Comparison of ENCODE assay signal across 8 cellular contexts in the genomic region with DNA sequence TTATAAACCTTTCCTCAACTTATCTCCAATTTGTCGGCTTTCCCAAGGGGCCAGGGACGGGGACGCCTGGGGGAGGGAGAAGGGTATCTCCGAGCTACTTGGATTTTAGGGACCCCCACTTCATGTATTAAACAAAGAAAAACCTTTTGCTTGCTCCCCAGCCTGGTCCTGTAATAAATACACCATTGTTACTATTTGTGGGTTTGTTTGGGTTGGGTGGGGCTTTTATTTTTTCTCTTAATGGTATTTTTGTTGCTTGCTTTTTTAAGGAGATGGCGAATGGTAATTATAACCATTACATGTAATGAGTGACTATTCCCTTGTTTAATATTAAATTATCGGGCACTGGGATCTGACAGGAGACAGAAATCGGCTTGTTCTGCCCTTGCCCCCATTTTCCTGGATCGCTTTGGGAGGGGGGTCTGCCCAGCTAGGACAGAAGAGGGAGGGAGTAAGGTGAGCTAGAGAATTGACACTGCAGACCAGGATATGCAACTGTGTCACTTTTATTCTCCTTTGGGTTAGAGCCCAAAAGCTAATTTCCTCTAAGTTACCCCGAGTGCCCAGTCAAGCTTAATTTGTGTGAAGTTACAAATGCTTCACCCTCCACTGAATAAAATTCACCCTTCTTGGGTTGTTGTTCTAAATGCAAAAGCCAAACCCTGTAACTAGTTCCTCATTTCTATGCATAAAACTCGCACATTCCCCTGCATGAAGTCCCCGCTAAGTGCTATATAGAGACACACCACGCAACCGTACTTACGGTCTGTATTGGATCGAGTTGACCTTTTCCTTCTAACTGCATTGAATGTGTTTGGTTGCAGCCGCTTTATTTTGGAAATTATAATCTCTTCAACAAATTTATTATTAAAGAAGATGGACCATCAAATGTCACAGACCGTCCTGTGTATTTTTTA. TPM values are rescaled to one million over a fixed set of nuclear protein-coding genes. Genes with fewer than 3 reads are reported as not detected.
DNase-seq lines count a peak whose midpoint lies in the region; ATAC-seq and TF ChIP-seq lines count a peak whose summit lies in the region.

No MANE protein-coding gene starts in this region.

- H3K79me2 ChIP-seq in osteoblast (ENCODE audit: insufficient read depth, low read length), result peaks cover 5% of the 10 kb centered on the region

- H3K9ac ChIP-seq in SK-N-MC (ENCODE audit: insufficient read length), result peak overlapping the region; percentile 73

- H3K4me1 ChIP-seq in osteoblast (ENCODE audit: insufficient read depth, low read length), result peaks cover 35% of the 10 kb centered on the region

- ATAC-seq in GM19328 (IDR thresholded peaks at IDR 0.05; ENCODE audit: unreplicated experiment) (peak; percentile 41), HG03378 (IDR thresholded peaks at IDR 0.05; ENCODE audit: unreplicated experiment) (peak; percentile 50)

- no peak for DNase-seq in BJ (ENCODE audit: low read depth)
- no peak for DNase-seq in SK-N-MC (ENCODE audit: low read depth, low spot score)
- DNase-seq in fibroblast of pulmonary artery (ENCODE audit: low read depth), result peak; percentile 50
- no peak for DNase-seq in osteoblast (ENCODE audit: insufficient read length, low spot score, missing footprints)
- no peak for DNase-seq in activated CD4-positive, alpha-beta T cell treated with anti-CD3 and anti-CD28 coated beads for 1 hour
- no peak for DNase-seq in NCI-H128 (lab: John Stamatoyannopoulos, UW; ENCODE audit: unreplicated experiment)

- CTCF ChIA-PET in BJ (lab: Yijun Ruan, JAX), result interaction anchor here (0.6 kb wide), 1 partner anchor 29 kb away, joined by 5 read pairs; no protein-coding TSS in a partner anchor

- no peaks in the 10 kb centered on the region for H3K9me3 ChIP-seq in SK-N-MC (ENCODE audit: low read depth, low read length)
- H3K9me3 ChIP-seq in osteoblast (ENCODE audit: low read depth, low read length), result no peaks in the 10 kb centered on the region

- peaks cover 20% of the 10 kb centered on the region for H3K27me3 ChIP-seq in BJ (ENCODE audit: control insufficient read depth, insufficient read depth, low read length)
- H3K27me3 ChIP-seq in osteoblast (ENCODE audit: insufficient read depth, low read length), result peaks cover 14% of the 10 kb centered on the region

- peak overlapping the region; percentile 99 for H3K4me2 ChIP-seq in osteoblast (ENCODE audit: insufficient read depth, low read length)

- TF ChIP-seq CTCF in BJ (IDR thresholded peaks at IDR 0.05; ENCODE audit: insufficient read depth, low read depth, low read length) (no peak), fibroblast of pulmonary artery (IDR thresholded peaks at IDR 0.05; ENCODE audit: low read length, missing control alignments) (no peak), osteoblast (IDR thresholded peaks at IDR 0.05; ENCODE audit: extremely low read depth, low read depth, low read length) (no peak)

- peak overlapping the region; percentile 91 for H2AFZ ChIP-seq in osteoblast (ENCODE audit: low read length)

- no peaks in the 10 kb centered on the region for H4K20me1 ChIP-seq in osteoblast (ENCODE audit: insufficient read depth, low read length)

- H3K27ac ChIP-seq in SK-N-MC (peak overlapping the region; percentile 93), osteoblast (ENCODE audit: low read depth, low read length) (peak overlapping the region; percentile 77)

- POLR2A ChIA-PET in BJ (lab: Charles Lee), result no interaction called here

- H3K36me3 ChIP-seq in BJ (ENCODE audit: control insufficient read depth, insufficient read depth, low read length) (no peaks in the 10 kb centered on the region), SK-N-MC (ENCODE audit: insufficient read depth, low read length) (no peaks in the 10 kb centered on the region), osteoblast (ENCODE audit: insufficient read depth, low read length) (no peaks in the 10 kb centered on the region)

- H3K4me3 ChIP-seq in BJ (ENCODE audit: low read depth, low read length) (peak overlapping the region; percentile 19), SK-N-MC (peak overlapping the region; percentile 78), fibroblast of pulmonary artery (replicated peaks; ENCODE audit: low read depth, low read length) (peak overlapping the region; percentile 76), osteoblast (ENCODE audit: insufficient read depth, low read length) (peak overlapping the region; percentile 79)

RNA-seq across cellular contexts. Expression of a gene that starts 1.6 kb away (rescaled TPM):
- polyA plus RNA-seq in BJ (2011; rRNA removed), result 0.43 and 0.54 TPM in 2 replicates
- 0.43 and 1.1 TPM in 2 replicates for polyA minus RNA-seq in BJ (2011; rRNA and poly(A)+ RNA removed)
- total RNA-seq in osteoblast, result 11.6 and 14.7 TPM in 2 replicates

Comparison
In these comparisons a context has a peak if more than half of its experiments do, and no peak if none do; other contexts are left out.
1. H3K4me3 ChIP-seq: peak in every context shown above with its lines; median percentile 79 in osteoblast; 78 in SK-N-MC; 76 in fibroblast of pulmonary artery; 19 in BJ.